Comparison of ENCODE assay signal across 19 cellular contexts in the genomic region with DNA sequence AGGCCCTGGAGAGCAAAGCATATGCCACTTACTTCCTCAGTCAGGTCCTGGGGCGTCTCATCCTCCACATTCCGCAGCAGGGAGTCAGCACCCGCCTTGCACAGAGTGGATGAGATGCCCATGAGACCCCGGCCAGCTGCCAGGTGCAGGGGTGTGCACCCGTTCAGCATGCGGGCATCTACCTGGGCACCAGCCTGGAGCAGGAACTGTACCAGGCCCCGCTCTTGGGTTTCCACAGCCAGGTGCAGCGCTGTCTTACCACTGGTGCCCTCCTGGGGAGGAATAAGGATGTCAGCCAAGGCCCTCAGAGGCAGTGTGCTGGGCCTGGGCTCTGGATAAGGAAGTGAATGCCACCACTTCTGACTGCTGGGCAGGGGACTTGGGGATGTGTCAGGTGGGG. TPM values are rescaled to one million over a fixed set of nuclear protein-coding genes. Genes with fewer than 3 reads are reported as not detected.
"Had no signal": no experiment of that assay in that cellular context is flagged by ENCODE, and none has a peak within 500 bp of the region (broad histone marks: within the 10 kb centered on the region; RNA-seq: fewer than 3 reads in every experiment).

No MANE protein-coding gene starts in this region.

- H3K4me3 Mint-ChIP-seq: activated CD4-positive, alpha-beta memory T cell treated with anti-CD3 and anti-CD28 coated beads, Interleukin-2, amount 10 ng/mL, durations not matched to agents 7 days and 5 days; stimulated activated naive CD8-positive, alpha-beta T cell treated with anti-CD3 and anti-CD28 coated beads, Interleukin-15, amount 100 ng/mL, for 72 hours; T-helper 2 cell treated with Interferon-gamma antibody and Interleukin-4, amounts not matched to agents 5 μg/mL and 100 μg/mL, for 36 hours had no signal

- H3K9me3 Mint-ChIP-seq: activated CD4-positive, alpha-beta memory T cell treated with anti-CD3 and anti-CD28 coated beads, Interleukin-2, amount 10 ng/mL, durations not matched to agents 7 days and 5 days; naive thymus-derived CD8-positive, alpha-beta T cell; stimulated activated naive CD8-positive, alpha-beta T cell treated with anti-CD3 and anti-CD28 coated beads, Interleukin-15, amount 100 ng/mL, for 72 hours; T-helper 2 cell treated with Interferon-gamma antibody and Interleukin-4, amounts not matched to agents 5 μg/mL and 100 μg/mL, for 36 hours had no signal

- FAIRE-seq: astrocyte, colon had no signal

- H3K27me3 Mint-ChIP-seq: activated CD4-positive, alpha-beta memory T cell treated with anti-CD3 and anti-CD28 coated beads, Interleukin-2, amount 10 ng/mL, durations not matched to agents 7 days and 5 days; naive thymus-derived CD8-positive, alpha-beta T cell; stimulated activated naive CD8-positive, alpha-beta T cell treated with anti-CD3 and anti-CD28 coated beads, Interleukin-15, amount 100 ng/mL, for 72 hours had no signal

- H3K27ac ChIP-seq: esophagus muscularis mucosa, prostate gland, testis, upper lobe of right lung had no signal

- H3K27me3 ChIP-seq: esophagus muscularis mucosa, testis, upper lobe of right lung had no signal

- DNase-seq: activated CD4-positive, alpha-beta memory T cell treated with anti-CD3 and anti-CD28 coated beads, Interleukin-2, amount 10 ng/mL, durations not matched to agents 7 days and 5 days; activated CD4-positive, alpha-beta T cell treated with anti-CD3 and anti-CD28 coated beads for 1 hour; activated naive CD4-positive, alpha-beta T cell; left colon; occipital lobe; stimulated activated CD4-positive, alpha-beta T cell treated with anti-CD3 and anti-CD28 coated beads, Interleukin-2, amount 100 ng/mL, for 24 hours; stimulated activated naive CD8-positive, alpha-beta T cell treated with anti-CD3 and anti-CD28 coated beads, Interleukin-15, amount 100 ng/mL, for 72 hours; testis; upper lobe of right lung had no signal

- ATAC-seq: left colon; naive thymus-derived CD8-positive, alpha-beta T cell; sciatic nerve; stimulated activated naive CD8-positive, alpha-beta T cell treated with anti-CD3 and anti-CD28 coated beads, Interleukin-15, amount 100 ng/mL, for 72 hours; upper lobe of right lung had no signal

- H3K27ac Mint-ChIP-seq: activated CD4-positive, alpha-beta memory T cell treated with anti-CD3 and anti-CD28 coated beads, Interleukin-2, amount 10 ng/mL, durations not matched to agents 7 days and 5 days; stimulated activated naive CD8-positive, alpha-beta T cell treated with anti-CD3 and anti-CD28 coated beads, Interleukin-15, amount 100 ng/mL, for 72 hours; T-helper 2 cell treated with Interferon-gamma antibody and Interleukin-4, amounts not matched to agents 5 μg/mL and 100 μg/mL, for 36 hours had no signal

- H3K9me3 ChIP-seq: esophagus muscularis mucosa, prostate gland, testis, upper lobe of right lung had no signal

- H3K4me3 ChIP-seq: esophagus muscularis mucosa, prostate gland, testis, upper lobe of right lung had no signal

- H3K36me3 ChIP-seq: prostate gland had no signal

RNA-seq across cellular contexts. Expression of a gene that starts 10.2 kb away (rescaled TPM):
- total RNA-seq: activated CD4-positive, alpha-beta memory T cell treated with anti-CD3 and anti-CD28 coated beads, Interleukin-2, amount 10 ng/mL, durations not matched to agents 7 days and 5 days; fibroblast of villous mesenchyme; lung microvascular endothelial cell; mononuclear cell; naive thymus-derived CD8-positive, alpha-beta T cell; sciatic nerve; upper lobe of right lung had no signal
- polyA plus RNA-seq: naive thymus-derived CD8-positive, alpha-beta T cell had no signal
